Comparison of ENCODE assay signal across 17 cellular contexts in the genomic region with DNA sequence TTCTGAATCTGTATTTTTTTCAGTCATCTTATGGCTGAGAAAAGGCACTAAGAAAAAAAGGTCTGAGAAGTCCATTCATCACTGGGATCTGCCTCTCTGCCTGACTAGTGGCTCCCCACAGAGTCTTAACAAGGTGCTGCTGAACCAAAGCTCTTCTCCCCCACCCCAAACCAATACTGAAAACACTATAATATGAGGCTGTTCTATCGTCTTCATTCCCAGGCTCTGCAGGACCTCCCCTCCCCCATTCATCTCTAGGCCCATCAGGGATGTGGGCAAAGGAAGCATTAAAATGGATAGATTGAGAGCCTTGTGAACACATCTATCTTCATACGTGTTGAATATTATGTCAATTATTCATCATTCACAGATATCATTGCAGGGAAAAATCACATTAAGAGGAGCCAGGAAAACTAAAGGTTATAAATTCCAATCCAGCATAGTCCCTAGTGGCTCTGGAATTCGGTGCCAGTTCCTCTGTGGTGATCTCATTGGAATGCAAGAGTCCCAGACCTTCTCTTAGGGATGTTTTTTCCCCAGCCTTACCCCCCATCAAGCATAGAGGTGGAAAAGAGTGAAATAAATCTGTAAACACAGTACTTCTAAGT. TPM values are rescaled to one million over a fixed set of nuclear protein-coding genes. Genes with fewer than 3 reads are reported as not detected.
DNase-seq lines count a peak whose midpoint lies in the region; ATAC-seq, FAIRE-seq and TF ChIP-seq lines count a peak whose summit lies in the region.
"Had no signal": no experiment of that assay in that cellular context is flagged by ENCODE, and none has a peak within 500 bp of the region (broad histone marks: within the 10 kb centered on the region; RNA-seq: fewer than 3 reads in every experiment).

No MANE protein-coding gene starts in this region.

- peaks cover 6% of the 10 kb centered on the region for H3K27me3 Mint-ChIP-seq in activated naive CD8-positive, alpha-beta T cell treated with anti-CD3 and anti-CD28 coated beads, Interleukin-2, amount 50 U/mL, for 24 hours

- no peak for TF ChIP-seq EP300 in H1 (IDR thresholded peaks at IDR 0.05; ENCODE audit: borderline replicate concordance in 1 of 2, low read depth in 2 of 2, low read length in 2 of 2)

- H3K9ac ChIP-seq in H1 (replicated peaks in 1 of 4; ENCODE audit: extremely low read depth in 1 of 4, low read depth in 3 of 4, low read length in 3 of 4) (no peak overlapping the region), neuronal stem cell (ENCODE audit: low read depth, low read length, poor library complexity) (no peak overlapping the region)

- no peaks in the 10 kb centered on the region for H3K79me2 ChIP-seq in H1 (ENCODE audit: control insufficient read depth in 1 of 2, insufficient read depth in 2 of 2, low read length in 2 of 2)

- DNase-seq in GM04503 (ENCODE audit: low read depth) (peak; percentile 31), LHCN-M2 (ENCODE audit: low read depth) (peak; percentile 8), H1 (ENCODE audit: low read depth in 1 of 2, low spot score in 2 of 2) (no peak), neuronal stem cell (ENCODE audit: low spot score) (no peak), NCI-H128 (lab: John Stamatoyannopoulos, UW; ENCODE audit: unreplicated experiment) (no peak), testis (no peak)
- no peak for DNase-seq in activated naive CD8-positive, alpha-beta T cell treated with anti-CD3 and anti-CD28 coated beads, Interleukin-2, amount 50 U/mL, for 24 hours
- no peak for DNase-seq in activated effector memory CD4-positive, alpha-beta T cell treated with Interleukin-2 at 50 U/mL for 16 hours
- DNase-seq: C1 segment of cervical spinal cord, NCI-H1092 treated with DMSO at 0.1 percent for 48 hours had no signal

- no peak for TF ChIP-seq RAD21 in H1 (IDR thresholded peaks at IDR 0.05 in 1 of 2, conservative IDR thresholded peaks at IDR 0.05 in 1 of 2; ENCODE audit: low read depth in 2 of 2, low read length in 2 of 2)

- POLR2A ChIA-PET in H1 (lab: Charles Lee; ENCODE audit: partially characterized antibody), result no interaction called here

- H2AFZ ChIP-seq in H1 (ENCODE audit: low read length), result no peak overlapping the region; the same call in 1 of the 2 replicates
- H2AFZ ChIP-seq in neuronal stem cell (ENCODE audit: low read length), result no peak overlapping the region

- no peak for ATAC-seq in activated naive CD8-positive, alpha-beta T cell treated with anti-CD3 and anti-CD28 coated beads, Interleukin-2, amount 50 U/mL, for 24 hours
- ATAC-seq: gastroesophageal sphincter, HCT116, HepG2 had no signal

- intact Hi-C loops in testis (cut with DNase I; ENCODE audit: low total_unique reads), result no loop called here

- H3K4me2 ChIP-seq in H1 (ENCODE audit: insufficient read depth in 1 of 2, low read depth in 2 of 2, low read length in 2 of 2) (peak overlapping the region in 1 of 2 experiments; percentile 26; a peak in 1 of 4 replicates), neuronal stem cell (ENCODE audit: insufficient read depth, low read length, poor library complexity, severe bottlenecking) (no peak overlapping the region)

- H2BK15ac ChIP-seq in H1 (ENCODE audit: low read length), result no peak overlapping the region
- no peak overlapping the region for H2BK15ac ChIP-seq in neuronal stem cell (ENCODE audit: low read length)

- FAIRE-seq in H1 (lab: Jason Lieb, UNC), result peak; percentile 92
- FAIRE-seq: HepG2, keratinocyte had no signal

- H3K4me1 ChIP-seq in H1 (replicated peaks in 1 of 4; ENCODE audit: control insufficient read depth in 3 of 4, insufficient read depth in 4 of 4, low read length in 3 of 4), result peaks cover 2 to 11% (median 5%) of the 10 kb centered on the region in 4 experiments; a peak in 5 of 7 replicates
- peaks cover 3 to 5% of the 10 kb centered on the region in 2 donors for H3K4me1 ChIP-seq in neuronal stem cell (ENCODE audit: control insufficient read depth in 2 of 2, insufficient read depth in 1 of 2, low read depth in 1 of 2, low read length in 2 of 2)
- no peaks in the 10 kb centered on the region for H3K4me1 ChIP-seq in testis
- H3K4me1 ChIP-seq: breast epithelium, gastroesophageal sphincter had no signal

- H3K9me3 ChIP-seq in H1 (ENCODE audit: insufficient read depth in 2 of 2, low read depth in 1 of 2, low read length in 1 of 2) (peaks cover 3 to 6% of the 10 kb centered on the region in 2 experiments; a peak in 2 of 4 replicates), neuronal stem cell (replicated peaks in 1 of 2; ENCODE audit: control insufficient read depth in 2 of 2, insufficient read depth in 1 of 2, low read depth in 1 of 2, low read length in 2 of 2) (peaks cover 0 to 5% of the 10 kb centered on the region in 2 donors), testis (no peaks in the 10 kb centered on the region)
- H3K9me3 ChIP-seq: breast epithelium, gastroesophageal sphincter had no signal

- 46% methylated on average over 3 of the region's 3 CpGs; no CpG with 5 or more reads in 1 of the 2 experiments for WGBS in H1 (ENCODE audit: extremely low coverage in 1 of 2, insufficient coverage in 1 of 2, insufficient read length in 1 of 2, insufficient replicate concordance in 2 of 2, low coverage in 1 of 2, low lambda C conversion rate in 2 of 2, missing lambda C conversion rate in 1 of 2), 2 experiments
- no CpG with 5 or more reads among the region's 3 CpGs for WGBS in neuronal stem cell (ENCODE audit: extremely low coverage in 2 of 2, insufficient read length in 2 of 2, insufficient replicate concordance in 1 of 2), 2 donors
- whole genome bisulfite sequencing in testis, 2 donors, result 49 to 51% methylated on average over 3 of the region's 3 CpGs

- no peaks in the 10 kb centered on the region for H4K20me1 ChIP-seq in H1 (replicated peaks in 1 of 2; ENCODE audit: control insufficient read depth in 1 of 2, insufficient read depth in 2 of 2, low read length in 2 of 2)

- H3K9me3 Mint-ChIP-seq in activated naive CD8-positive, alpha-beta T cell treated with anti-CD3 and anti-CD28 coated beads, Interleukin-2, amount 50 U/mL, for 24 hours, result no peaks in the 10 kb centered on the region

- H3K36me3 ChIP-seq in H1 (ENCODE audit: control insufficient read depth in 2 of 4, insufficient read depth in 4 of 4, low read length in 3 of 4) (no peaks in the 10 kb centered on the region), neuronal stem cell (replicated peaks in 1 of 2; ENCODE audit: control insufficient read depth in 2 of 2, insufficient read depth in 2 of 2, low read length in 2 of 2) (no peaks in the 10 kb centered on the region), testis (ENCODE audit: low read depth, missing control alignments) (no peaks in the 10 kb centered on the region)
- H3K36me3 ChIP-seq: breast epithelium, gastroesophageal sphincter had no signal

- H3K79me1 ChIP-seq in H1 (ENCODE audit: low read depth, low read length) (no peaks in the 10 kb centered on the region), neuronal stem cell (ENCODE audit: low read depth, low read length) (peaks cover 2% of the 10 kb centered on the region)

- H4K5ac ChIP-seq in H1 (ENCODE audit: insufficient read length, low read depth, low read length), result no peak overlapping the region

- no peak for TF ChIP-seq CTCF in H1 (IDR thresholded peaks at IDR 0.05; ENCODE audit: control extremely low read depth in 1 of 3, insufficient read depth in 1 of 3, low read depth in 1 of 3, low read length in 3 of 3)
- TF ChIP-seq CTCF in testis (IDR thresholded peaks at IDR 0.05), result no peak

- H3K23ac ChIP-seq in H1 (ENCODE audit: insufficient read length) (no peak overlapping the region), neuronal stem cell (ENCODE audit: low read depth, low read length, poor library complexity) (no peak overlapping the region)

- H3K4ac ChIP-seq in H1 (replicated peaks; ENCODE audit: insufficient read length, low read depth, low read length) (no peak overlapping the region), neuronal stem cell (ENCODE audit: low read length) (no peak overlapping the region)

- H3K14ac ChIP-seq in H1 (ENCODE audit: insufficient read length) (no peak overlapping the region), neuronal stem cell (ENCODE audit: low read length) (no peak overlapping the region)

- H2BK120ac ChIP-seq in H1 (replicated peaks; ENCODE audit: low read depth, low read length), result no peak overlapping the region
- no peak overlapping the region for H2BK120ac ChIP-seq in neuronal stem cell (ENCODE audit: low read depth, low read length)

- CTCF ChIA-PET in H1 (lab: Charles Lee; ENCODE audit: partially characterized antibody), result interaction anchor here (1.1 kb wide), 1 partner anchor 27 kb away, joined by 4 read pairs; no protein-coding TSS in a partner anchor

- no peak overlapping the region for H3K4me3 ChIP-seq in H1 (ENCODE audit: extremely low read depth in 1 of 4, insufficient read depth in 2 of 4, low read depth in 3 of 4, low read length in 4 of 4)
- H3K4me3 ChIP-seq in neuronal stem cell (ENCODE audit: low read length in 2 of 2), result no peak overlapping the region
- no peak overlapping the region for H3K4me3 ChIP-seq in testis
- H3K4me3 ChIP-seq: breast epithelium, gastroesophageal sphincter, SK-N-MC had no signal

- H3K56ac ChIP-seq in H1 (replicated peaks; ENCODE audit: insufficient read length, low read depth, low read length), result no peak overlapping the region

- H3K4me3 Mint-ChIP-seq in activated naive CD8-positive, alpha-beta T cell treated with anti-CD3 and anti-CD28 coated beads, Interleukin-2, amount 50 U/mL, for 24 hours, result no peak overlapping the region

- H2BK5ac ChIP-seq in H1 (ENCODE audit: low read depth, low read length), result no peak overlapping the region
- H2BK5ac ChIP-seq in neuronal stem cell (ENCODE audit: low read length), result no peak overlapping the region

- H3K27ac ChIP-seq in H1 (ENCODE audit: low read depth, low read length), result no peak overlapping the region
- peak overlapping the region; percentile 26 for H3K27ac ChIP-seq in neuronal stem cell (replicated peaks; ENCODE audit: low read length)
- no peak overlapping the region for H3K27ac ChIP-seq in testis
- H3K27ac ChIP-seq: breast epithelium, gastroesophageal sphincter, SK-N-MC had no signal

- no peaks in the 10 kb centered on the region for H3K36me3 Mint-ChIP-seq in activated naive CD8-positive, alpha-beta T cell treated with anti-CD3 and anti-CD28 coated beads, Interleukin-2, amount 50 U/mL, for 24 hours (ENCODE audit: low read depth)

- no peak overlapping the region for H2BK20ac ChIP-seq in H1 (ENCODE audit: low read length)

- H3K4me1 Mint-ChIP-seq in activated naive CD8-positive, alpha-beta T cell treated with anti-CD3 and anti-CD28 coated beads, Interleukin-2, amount 50 U/mL, for 24 hours, result no peaks in the 10 kb centered on the region

- H3K27me3 ChIP-seq in H1 (replicated peaks in 1 of 4; ENCODE audit: control insufficient read depth in 3 of 4, extremely low read depth in 1 of 4, insufficient read depth in 3 of 4, low read length in 3 of 4) (no peaks in the 10 kb centered on the region), neuronal stem cell (ENCODE audit: control insufficient read depth in 3 of 3, insufficient read depth in 3 of 3, low read depth in 1 of 3, low read length in 3 of 3) (no peaks in the 10 kb centered on the region), testis (no peaks in the 10 kb centered on the region)
- H3K27me3 ChIP-seq: breast epithelium, gastroesophageal sphincter had no signal

- H3K18ac ChIP-seq in H1 (ENCODE audit: extremely low read depth, low read length), result no peak overlapping the region
- no peak overlapping the region for H3K18ac ChIP-seq in neuronal stem cell (ENCODE audit: low read length)

- H4K8ac ChIP-seq in H1 (ENCODE audit: extremely low read depth, insufficient read depth, low read length), result no peak overlapping the region
- no peak overlapping the region for H4K8ac ChIP-seq in neuronal stem cell (ENCODE audit: low read depth, low read length)

- H3K27ac Mint-ChIP-seq in activated naive CD8-positive, alpha-beta T cell treated with anti-CD3 and anti-CD28 coated beads, Interleukin-2, amount 50 U/mL, for 24 hours, result no peak overlapping the region

- H4K91ac ChIP-seq in H1 (replicated peaks; ENCODE audit: insufficient read length, low read length), result no peak overlapping the region
- H4K91ac ChIP-seq in neuronal stem cell (ENCODE audit: low read depth, low read length, poor library complexity), result no peak overlapping the region

- H2BK12ac ChIP-seq in H1 (ENCODE audit: low read depth, low read length), result no peak overlapping the region
- H2BK12ac ChIP-seq in neuronal stem cell (ENCODE audit: low read length), result no peak overlapping the region

- no peak for TF ChIP-seq POLR2A in H1 (IDR thresholded peaks at IDR 0.05; ENCODE audit: control extremely low read depth in 1 of 2, low read depth in 2 of 2, low read length in 2 of 2)
- TF ChIP-seq POLR2A in testis (IDR thresholded peaks at IDR 0.05), result no peak

- H2AK5ac ChIP-seq in H1 (ENCODE audit: low read depth, low read length), result no peak overlapping the region
- H2AK5ac ChIP-seq in neuronal stem cell (ENCODE audit: low read depth, low read length), result no peak overlapping the region

- no peaks in the 10 kb centered on the region; the same call in none of the 2 replicates for H3K23me2 ChIP-seq in H1 (ENCODE audit: low read depth, low read length)

RNA-seq across cellular contexts. Expression of gene GPR151, which starts 44.3 kb away (rescaled TPM):
- not detected in 2 replicates for total RNA-seq in LHCN-M2 (2014; rRNA removed)
- not detected for polyA plus RNA-seq in LHCN-M2 (2012)
- total RNA-seq in H1 (2021; fragmentation: NEBNext Ultra II Directional; extraction: Animal tissue kit (Norgen Biotek cat#: 25700)), result not detected in 2 replicates
- 0.03 TPM in 1 of 2 replicates, not detected in the other for polyA plus RNA-seq in H1 (2011; rRNA removed)
- polyA plus RNA-seq in H1 (2011; cell fraction: cytosol; rRNA removed), result not detected
- polyA plus RNA-seq in H1 (2011; cell fraction: nucleus; rRNA removed), result not detected
- polyA plus RNA-seq in H1 (2012, experiment 1 of 2), result not detected in 4 replicates
- polyA plus RNA-seq in H1 (2012, experiment 2 of 2), result not detected
- polyA plus RNA-seq in H1 (2013, experiment 1 of 2), result not detected
- polyA plus RNA-seq in H1 (2013, experiment 2 of 2), result not detected
- 0.10 and 0.28 TPM in 2 replicates for polyA minus RNA-seq in H1 (2011; rRNA and poly(A)+ RNA removed)
- polyA minus RNA-seq in H1 (2011; cell fraction: cytosol; rRNA and poly(A)+ RNA removed), result not detected
- polyA minus RNA-seq in H1 (2011; cell fraction: nucleus; rRNA and poly(A)+ RNA removed), result not detected
- not detected for polyA plus RNA-seq in neuronal stem cell (2013, experiment 1 of 2)
- not detected for polyA plus RNA-seq in neuronal stem cell (2013, experiment 2 of 2)
- total RNA-seq in testis, result not detected
- not detected for polyA plus RNA-seq in testis (ENCODE audit: insufficient read depth, low read depth, low replicate concordance)
- total RNA-seq: breast epithelium, gastroesophageal sphincter, HepG2, urinary bladder had no signal
- polyA plus RNA-seq: HepG2, keratinocyte, urinary bladder had no signal

Comparison
In these comparisons a context has a peak if more than half of its experiments do, and no peak if none do; other contexts are left out.
1. DNase-seq: peak in GM04503 (single experiment) and LHCN-M2 (single experiment); none in H1 (0 of 2), neuronal stem cell (single experiment), NCI-H128 (single experiment), activated naive CD8-positive, alpha-beta T cell treated with anti-CD3 and anti-CD28 coated beads, Interleukin-2, amount 50 U/mL, for 24 hours (single experiment), testis (single experiment) and activated effector memory CD4-positive, alpha-beta T cell treated with Interleukin-2 at 50 U/mL for 16 hours (single experiment).